ENCODE assay signal across 29 cellular contexts in the genomic region with DNA sequence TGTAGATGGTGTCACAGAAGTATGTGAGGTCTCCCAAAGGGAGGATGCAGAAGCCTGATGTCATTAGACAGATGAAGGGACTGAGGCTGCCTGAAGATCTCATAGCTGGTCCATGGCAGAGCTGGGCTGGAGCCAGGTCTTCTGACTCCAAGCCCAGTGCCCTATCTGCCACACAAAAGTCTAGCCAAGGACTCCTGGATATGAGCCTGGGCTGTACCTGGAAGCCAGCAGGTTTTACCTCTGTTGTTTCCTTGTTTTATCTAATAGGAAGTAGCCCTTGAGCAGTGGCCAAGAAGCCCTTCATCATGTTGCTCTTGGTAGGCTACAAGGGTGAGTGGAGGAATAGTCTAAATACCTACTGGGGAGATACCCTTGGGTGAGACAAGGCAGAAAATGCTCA.
"Had no signal": no experiment of that assay in that cellular context is flagged by ENCODE, and none has a peak within 500 bp of the region (broad histone marks: within the 10 kb centered on the region; RNA-seq: fewer than 3 reads in every experiment).

No MANE protein-coding gene starts in this region.

- H3K4me1 ChIP-seq: ascending aorta, parathyroid adenoma, psoas muscle had no signal

- DNase-seq: activated CD4-positive, alpha-beta memory T cell treated with anti-CD3 and anti-CD28 coated beads for 36 hours; activated CD4-positive, alpha-beta T cell treated with anti-CD3 and anti-CD28 coated beads for 48 hours; activated CD8-positive, alpha-beta memory T cell treated with anti-CD3 and anti-CD28 coated beads, Interleukin-2, amount 50 U/mL, for 4 hours; activated gamma-delta T cell; activated naive CD4-positive, alpha-beta T cell treated with anti-CD3 and anti-CD28 coated beads, Interleukin-2, amount 10 ng/mL, durations not matched to agents 7 days and 5 days; activated naive CD8-positive, alpha-beta T cell treated with anti-CD3 and anti-CD28 coated beads, Interleukin-2, amount 10 ng/mL, durations not matched to agents 7 days and 5 days; activated T-cell treated with anti-CD3 and anti-CD28 coated beads, Interleukin-2, amount 50 U/mL, for 24 hours; brain microvascular endothelial cell; effector CD4-positive, alpha-beta T cell; left cardiac atrium; midbrain; naive thymus-derived CD4-positive, alpha-beta T cell; nucleus accumbens; psoas muscle; sigmoid colon; small intestine; stimulated activated CD4-positive, alpha-beta T cell treated with anti-CD3 and anti-CD28 coated beads, Interleukin-1b, Interleukin-23, amount 100 ng/mL, for 48 hours; stimulated activated CD4-positive, alpha-beta T cell treated with anti-CD3 and anti-CD28 coated beads, Interleukin-4, amount 100 ng/mL, for 4 hours; stimulated activated CD8-positive, alpha-beta memory T cell treated with anti-CD3 and anti-CD28 coated beads, Interleukin-4, amount 100 ng/mL, for 48 hours; stimulated activated naive B cell treated with anti-CD40 and anti-IgM and Interleukin-4, amounts not matched to agents 10 μg/mL and 1 μg/mL and 100 μg/mL, for 72 hours; SW 1271; T-helper 9 cell; WERI-Rb-1 had no signal

- H3K27ac ChIP-seq: ascending aorta, brain microvascular endothelial cell, parathyroid adenoma, psoas muscle, WERI-Rb-1 had no signal

- ATAC-seq: activated CD4-positive, CD25-positive, alpha-beta regulatory T cell treated with anti-CD3 and anti-CD28 coated beads, Interleukin-2, amount 50 U/mL, for 24 hours; naive thymus-derived CD4-positive, alpha-beta T cell; psoas muscle; stimulated activated naive B cell treated with anti-CD40 and anti-IgM and Interleukin-4, amounts not matched to agents 10 μg/mL and 1 μg/mL and 100 μg/mL, for 72 hours had no signal

- H3K27me3 ChIP-seq: ascending aorta, brain microvascular endothelial cell, gastroesophageal sphincter, hepatocyte, sigmoid colon, tibial nerve had no signal

- H3K36me3 ChIP-seq: ascending aorta, brain microvascular endothelial cell, gastroesophageal sphincter, sigmoid colon, tibial nerve, WERI-Rb-1 had no signal

- H3K9me3 ChIP-seq: gastroesophageal sphincter, psoas muscle, sigmoid colon had no signal

- H3K4me3 ChIP-seq: ascending aorta, gastroesophageal sphincter, hepatocyte, psoas muscle, sigmoid colon, tibial nerve had no signal
